In the genomic region with DNA sequence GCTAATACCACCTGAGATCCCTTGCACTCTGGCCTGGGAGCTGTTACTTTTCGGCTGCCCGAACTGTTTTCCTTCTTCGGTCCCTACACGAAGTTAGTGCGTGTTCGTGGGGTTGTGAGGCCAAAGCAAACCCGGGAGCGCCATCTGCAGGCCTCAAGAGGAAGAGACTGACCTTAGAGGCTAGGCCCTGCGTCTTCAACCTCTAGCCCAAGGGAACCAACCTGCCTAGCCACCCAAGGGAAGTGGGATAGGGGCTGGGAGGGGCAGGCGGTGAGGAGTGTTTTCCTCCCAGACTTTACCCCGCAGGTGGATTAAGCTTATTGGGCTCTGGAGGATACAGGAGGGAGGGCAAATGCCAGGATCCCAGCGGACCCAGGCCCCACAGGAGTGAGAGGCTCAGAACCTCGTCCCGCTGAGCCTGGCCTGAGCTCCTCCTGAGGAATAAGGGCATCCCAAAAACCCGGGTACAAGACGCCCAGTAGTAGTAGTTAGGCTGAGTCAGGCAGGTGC, we compare ENCODE assay signal across 8 cellular contexts. TPM values are rescaled to one million over a fixed set of nuclear protein-coding genes. Genes with fewer than 3 reads are reported as not detected.
DNase-seq lines count a peak whose midpoint lies in the region; ATAC-seq and TF ChIP-seq lines count a peak whose summit lies in the region.

No MANE protein-coding gene starts in this region.

- H3K4me3 ChIP-seq in adipocyte (ENCODE audit: low read length) (no peak overlapping the region), hepatocyte (no peak overlapping the region)

- H3K9me2 ChIP-seq in hepatocyte (replicated peaks; ENCODE audit: insufficient read depth) = no peaks in the 10 kb centered on the region

- H3K9me3 ChIP-seq in adipocyte (ENCODE audit: control insufficient read depth, low read length) (no peaks in the 10 kb centered on the region), hepatocyte (ENCODE audit: low read depth) (no peaks in the 10 kb centered on the region)

- DNase-seq in Daoy (ENCODE audit: low read depth) (peak; percentile 78), HT-29 (ENCODE audit: low spot score) (peak; percentile 70), RPMI8226 (peak; percentile 67), adipocyte (ENCODE audit: low read depth) (peak; percentile 63), hepatocyte (ENCODE audit: low spot score) (peak; percentile 76)
- peak; percentile 24 to 40 for DNase-seq in stimulated activated CD4-positive, alpha-beta T cell treated with anti-CD3 and anti-CD28 coated beads, Interleukin-15, amount 100 ng/mL, for 48 hours (ENCODE audit: low read depth in 2 of 2)

- H3K36me3 ChIP-seq in adipocyte (ENCODE audit: control insufficient read depth, insufficient read depth, low read length, severe bottlenecking) (no peaks in the 10 kb centered on the region), hepatocyte (replicated peaks; ENCODE audit: insufficient read depth, low read depth) (no peaks in the 10 kb centered on the region)

- H3K27ac ChIP-seq in hepatocyte = no peak overlapping the region

- peak; percentile 60 for TF ChIP-seq CTCF in hepatocyte (IDR thresholded peaks at IDR 0.05; ENCODE audit: poor library complexity)

- H2AFZ ChIP-seq in hepatocyte = no peak overlapping the region

- no peak overlapping the region for H3K9ac ChIP-seq in adipocyte (ENCODE audit: low read length)

- H3K27me3 ChIP-seq in adipocyte (replicated peaks; ENCODE audit: control insufficient read depth, insufficient read depth, low read length) (peaks cover 81% of the 10 kb centered on the region), hepatocyte (peaks cover 100% of the 10 kb centered on the region)

- H4K20me1 ChIP-seq in hepatocyte (ENCODE audit: insufficient read depth, poor library complexity, severe bottlenecking) = no peaks in the 10 kb centered on the region

- H3K79me2 ChIP-seq in hepatocyte = no peaks in the 10 kb centered on the region

- TF ChIP-seq POLR2A in GM18505 (IDR thresholded peaks at IDR 0.05; ENCODE audit: borderline replicate concordance, extremely low read depth, insufficient read depth, insufficient read length) = no peak

- ATAC-seq in GM18909 (IDR thresholded peaks at IDR 0.05; ENCODE audit: poor library complexity, unreplicated experiment) (no peak), GM18505 (IDR thresholded peaks at IDR 0.05; ENCODE audit: unreplicated experiment) (no peak)

- WGBS in hepatocyte (ENCODE audit: low lambda C conversion rate, missing lambda C conversion rate) = 1% methylated on average over 16 of the region's 16 CpGs

- H3K4me1 ChIP-seq in adipocyte (ENCODE audit: control insufficient read depth, insufficient read depth, low read length) (no peaks in the 10 kb centered on the region), hepatocyte (ENCODE audit: insufficient read depth) (peaks cover 37% of the 10 kb centered on the region)

- H3K4me2 ChIP-seq in hepatocyte = peak overlapping the region; percentile 77

RNA-seq across cellular contexts. Expression of a gene that starts 1.7 kb away (rescaled TPM):
- not detected in 2 replicates for total RNA-seq in Daoy (2014; rRNA removed; shearing (Covaris generic))
- total RNA-seq in HT-29 (2014; rRNA removed; shearing (Covaris generic)) = not detected in 2 replicates
- not detected in 2 replicates for total RNA-seq in hepatocyte
- not detected in 2 replicates for polyA plus RNA-seq in hepatocyte
